Comparison of ENCODE assay signal across 8 cellular contexts in genomic region chr17:17971431-17972125, GRCh38. TPM values are rescaled to one million over a fixed set of nuclear protein-coding genes. Genes with fewer than 3 reads are reported as not detected.
DNase-seq lines count a peak whose midpoint lies in the region; ATAC-seq and TF ChIP-seq lines count a peak whose summit lies in the region.

No MANE protein-coding gene starts in this region.

- H3K36me3 Mint-ChIP-seq in dendritic cell treated with granulocyte-macrophage colony-stimulating factor and Interleukin-4, amounts not matched to agents 40 ng/mL and 50 ng/mL, for 4 days (ENCODE audit: low read depth): no peaks in the 10 kb centered on the region

- intact Hi-C loops in dendritic cell treated with granulocyte-macrophage colony-stimulating factor and Interleukin-4, amounts not matched to agents 40 ng/mL and 50 ng/mL, for 4 days (cut with micrococcal nuclease): loop anchor here (2.0 to 5.0 kb wide), 2 partner anchors 61 to 219 kb away; no protein-coding TSS in a partner anchor
- intact Hi-C loops in lower lobe of right lung (cut with DNase I): no loop called here

- H3K27ac ChIP-seq in RWPE2 (ENCODE audit: poor library complexity, severe bottlenecking) (peak overlapping the region; percentile 49), lower lobe of right lung (peak overlapping the region; percentile 92), thoracic aorta (peak overlapping the region; percentile 83 to 89)

- DNase-seq in GM06990 (ENCODE audit: extremely low read depth, insufficient read length) (no peak), RWPE2 (ENCODE audit: low spot score) (no peak), lower lobe of right lung (peak; percentile 77), thoracic aorta (ENCODE audit: low spot score) (no peak), SIG-M5 (lab: John Stamatoyannopoulos, UW) (no peak)

- peaks cover 6% of the 10 kb centered on the region for H3K4me1 ChIP-seq in RWPE2 (ENCODE audit: insufficient read depth, poor library complexity, severe bottlenecking)
- H3K4me1 ChIP-seq in lower lobe of right lung: peaks cover 30% of the 10 kb centered on the region
- H3K4me1 ChIP-seq in thoracic aorta (ENCODE audit: control insufficient read depth in 1 of 2, low read depth in 2 of 2): peaks cover 12 to 25% of the 10 kb centered on the region in 2 donors

- no peaks in the 10 kb centered on the region for H3K9me3 Mint-ChIP-seq in dendritic cell treated with granulocyte-macrophage colony-stimulating factor and Interleukin-4, amounts not matched to agents 40 ng/mL and 50 ng/mL, for 4 days

- no peaks in the 10 kb centered on the region for H3K27me3 Mint-ChIP-seq in dendritic cell treated with granulocyte-macrophage colony-stimulating factor and Interleukin-4, amounts not matched to agents 40 ng/mL and 50 ng/mL, for 4 days

- no peaks in the 10 kb centered on the region for H3K27me3 ChIP-seq in GM06990 (replicated peaks; ENCODE audit: control insufficient read depth, insufficient read depth, low read length)
- H3K27me3 ChIP-seq in RWPE2 (ENCODE audit: insufficient read depth, poor library complexity, severe bottlenecking): no peaks in the 10 kb centered on the region
- H3K27me3 ChIP-seq in lower lobe of right lung (ENCODE audit: low read depth): no peaks in the 10 kb centered on the region
- no peaks in the 10 kb centered on the region for H3K27me3 ChIP-seq in thoracic aorta (replicated peaks; ENCODE audit: insufficient read depth)

- ATAC-seq in RWPE2 (ENCODE audit: low read depth) (no peak), lower lobe of right lung (peak; percentile 13 to 24), thoracic aorta (ENCODE audit: insufficient number of reproducible peaks, low FRiP score, low read depth) (no peak), HG03175 (IDR thresholded peaks at IDR 0.05; ENCODE audit: unreplicated experiment) (no peak), GM19023 (IDR thresholded peaks at IDR 0.05; ENCODE audit: unreplicated experiment) (no peak)

- no peak for TF ChIP-seq CTCF in GM06990 (IDR thresholded peaks at IDR 0.05; ENCODE audit: insufficient read depth, low read length, poor library complexity, severe bottlenecking)
- peak; percentile 14 for TF ChIP-seq CTCF in RWPE2 (IDR thresholded peaks at IDR 0.05; ENCODE audit: poor library complexity, severe bottlenecking)
- TF ChIP-seq CTCF in lower lobe of right lung (IDR thresholded peaks at IDR 0.05): no peak
- no peak for TF ChIP-seq CTCF in thoracic aorta (IDR thresholded peaks at IDR 0.05)

- peaks cover 45% of the 10 kb centered on the region for H3K4me1 Mint-ChIP-seq in dendritic cell treated with granulocyte-macrophage colony-stimulating factor and Interleukin-4, amounts not matched to agents 40 ng/mL and 50 ng/mL, for 4 days (ENCODE audit: low read depth)

- peak overlapping the region; percentile 92 for H3K4me3 Mint-ChIP-seq in dendritic cell treated with granulocyte-macrophage colony-stimulating factor and Interleukin-4, amounts not matched to agents 40 ng/mL and 50 ng/mL, for 4 days

- H3K36me3 ChIP-seq in GM06990 (ENCODE audit: control insufficient read depth, insufficient read depth, low read length) (no peaks in the 10 kb centered on the region), RWPE2 (ENCODE audit: low read depth) (no peaks in the 10 kb centered on the region), lower lobe of right lung (no peaks in the 10 kb centered on the region), thoracic aorta (no peaks in the 10 kb centered on the region)

- H3K9me3 ChIP-seq in RWPE2 (ENCODE audit: severe bottlenecking): no peaks in the 10 kb centered on the region
- no peaks in the 10 kb centered on the region for H3K9me3 ChIP-seq in lower lobe of right lung
- H3K9me3 ChIP-seq in thoracic aorta: no peaks in the 10 kb centered on the region

- peak overlapping the region; percentile 93 for H3K27ac Mint-ChIP-seq in dendritic cell treated with granulocyte-macrophage colony-stimulating factor and Interleukin-4, amounts not matched to agents 40 ng/mL and 50 ng/mL, for 4 days

- H3K4me3 ChIP-seq in GM06990 (replicated peaks; ENCODE audit: low read depth, low read length) (peak overlapping the region; percentile 82), RWPE2 (ENCODE audit: severe bottlenecking) (peak overlapping the region; percentile 87), lower lobe of right lung (peak overlapping the region; percentile 87), thoracic aorta (peak overlapping the region; percentile 86)

RNA-seq across cellular contexts. Expression of gene TOM1L2, which starts 0.6 kb away (rescaled TPM):
- 63.4 TPM for total RNA-seq in lower lobe of right lung
- 100 to 1,000 TPM in 1 of 2 donors, 10 to 100 TPM in 1; 63.4 to 185 TPM for total RNA-seq in thoracic aorta

RNA-seq across cellular contexts. Expression of gene DRC3, which starts 1.1 kb away (rescaled TPM):
- total RNA-seq in lower lobe of right lung (13.4 TPM), thoracic aorta (1 to 10 TPM in 1 of 2 donors, under 1 TPM in 1; 0.27 to 2.3 TPM)

Comparison
In these comparisons a context has a peak if more than half of its experiments do, and no peak if none do; other contexts are left out.
1. ATAC-seq: peak in lower lobe of right lung (2 of 2); none in RWPE2 (single experiment), thoracic aorta (single experiment), HG03175 (single experiment) and GM19023 (single experiment).
2. Peak in every context shown above with its lines, with median percentiles within 50 percentile points of each other: H3K4me3 ChIP-seq and H3K27ac ChIP-seq.